Comparison of ENCODE assay signal across 29 cellular contexts in genomic region chr19:10789876-10790275, GRCh38. TPM values are rescaled to one million over a fixed set of nuclear protein-coding genes. Genes with fewer than 3 reads are reported as not detected.
DNase-seq lines count a peak whose midpoint lies in the region; ATAC-seq, FAIRE-seq and TF ChIP-seq lines count a peak whose summit lies in the region.
"Had no signal": no experiment of that assay in that cellular context is flagged by ENCODE, and none has a peak within 500 bp of the region (broad histone marks: within the 10 kb centered on the region; RNA-seq: fewer than 3 reads in every experiment).

No MANE protein-coding gene starts in this region.

- peaks cover 30% of the 10 kb centered on the region for H3K36me3 Mint-ChIP-seq in mesothelial cell of epicardium

- H3K36me3 ChIP-seq in neutrophil (peaks cover 90% of the 10 kb centered on the region), small intestine (ENCODE audit: control insufficient read depth in 2 of 2, insufficient read depth in 2 of 2, low read length in 2 of 2) (peaks cover 23 to 24% of the 10 kb centered on the region in 2 donors)

- H3K27ac ChIP-seq in RWPE1: peak overlapping the region; percentile 7; the same call in 1 of the 2 replicates
- H3K27ac ChIP-seq in neutrophil: peak overlapping the region; percentile 14
- H3K27ac ChIP-seq in small intestine (ENCODE audit: low read depth in 1 of 2, low read length in 1 of 2): no peak overlapping the region
- H3K27ac ChIP-seq: BLaER1 had no signal

- no peak for FAIRE-seq in small intestine (lab: Jason Lieb, UNC)
- FAIRE-seq: A204.1, GM12878, GM19239 had no signal

- H3K4me3 ChIP-seq in neutrophil (ENCODE audit: low read depth in 1 of 2, low read length in 1 of 2) (no peak overlapping the region), small intestine (ENCODE audit: low read depth in 1 of 2, low read length in 2 of 2) (no peak overlapping the region)
- H3K4me3 ChIP-seq: BLaER1, GM12878 had no signal

- WGBS in small intestine, 3 donors: 39 to 76% (median 50%) methylated on average over 10 of the region's 10 CpGs

- H3K27ac Mint-ChIP-seq in mesothelial cell of epicardium: no peak overlapping the region

- TF ChIP-seq CTCF in RWPE1 (conservative IDR thresholded peaks at IDR 0.05; ENCODE audit: low read depth): no peak
- TF ChIP-seq CTCF in neutrophil (IDR thresholded peaks at IDR 0.05): no peak
- no peak for TF ChIP-seq CTCF in mesothelial cell of epicardium (IDR thresholded peaks at IDR 0.05; ENCODE audit: unreplicated experiment)

- no peaks in the 10 kb centered on the region for H3K4me1 Mint-ChIP-seq in mesothelial cell of epicardium
- H3K4me1 Mint-ChIP-seq: CD4-positive, CD25-positive, alpha-beta regulatory T cell had no signal

- H3K27me3 Mint-ChIP-seq in mesothelial cell of epicardium (ENCODE audit: low read depth): no peaks in the 10 kb centered on the region
- H3K27me3 Mint-ChIP-seq: CD4-positive, alpha-beta memory T cell; CD4-positive, CD25-positive, alpha-beta regulatory T cell; CD8-positive, alpha-beta memory T cell had no signal

- DNase-seq in RWPE1 (ENCODE audit: low spot score): no peak
- peak; percentile 73 for DNase-seq in small intestine
- no peak for DNase-seq in mesothelial cell of epicardium (ENCODE audit: low spot score in 2 of 2, unreplicated experiment in 2 of 2)
- DNase-seq in activated gamma-delta T cell treated with Interleukin-2 at 50 U/mL for 16 hours: no peak
- DNase-seq: 8988T; ACHN; BE2C; C1 segment of cervical spinal cord; CD4-positive, alpha-beta memory T cell; CD4-positive, CD25-positive, alpha-beta regulatory T cell; CD8-positive, alpha-beta memory T cell; COR-L47; DMS 273 treated with DMSO at 0.1 percent for 48 hours; DMS153; DMS53; DMS79; DND-41; EL; GDM1 had no signal

- no peak for ATAC-seq in HG03354 (IDR thresholded peaks at IDR 0.05; ENCODE audit: poor library complexity, severe bottlenecking, unreplicated experiment)
- ATAC-seq: GM12878 had no signal

- H3K4me3 Mint-ChIP-seq in mesothelial cell of epicardium: no peak overlapping the region
- H3K4me3 Mint-ChIP-seq: CD14-positive monocyte; CD4-positive, alpha-beta memory T cell; CD8-positive, alpha-beta memory T cell had no signal

- H3K9me3 ChIP-seq in neutrophil: no peaks in the 10 kb centered on the region
- no peaks in the 10 kb centered on the region for H3K9me3 ChIP-seq in small intestine (ENCODE audit: control insufficient read depth, low read depth)
- H3K9me3 ChIP-seq: BE2C, BLaER1 had no signal

- H3K9me3 Mint-ChIP-seq in mesothelial cell of epicardium: no peaks in the 10 kb centered on the region
- H3K9me3 Mint-ChIP-seq: CD4-positive, CD25-positive, alpha-beta regulatory T cell; CD8-positive, alpha-beta memory T cell had no signal

- CTCF ChIA-PET in RWPE1 (lab: Yijun Ruan, JAX): no interaction called here

- peaks cover under 1 to 6% of the 10 kb centered on the region in 2 experiments for H3K4me1 ChIP-seq in neutrophil (ENCODE audit: control insufficient read depth in 1 of 2, insufficient read depth in 1 of 2, low read depth in 1 of 2, low read length in 1 of 2)
- no peaks in the 10 kb centered on the region for H3K4me1 ChIP-seq in small intestine (ENCODE audit: control insufficient read depth in 2 of 2, insufficient read depth in 1 of 2, low read depth in 1 of 2, low read length in 1 of 2)
- H3K4me1 ChIP-seq: BE2C had no signal

- POLR2A ChIA-PET in RWPE1 (lab: Yijun Ruan, JAX; ENCODE audit: low non-redundant PET): no interaction called here

- H3K27me3 ChIP-seq in neutrophil (no peaks in the 10 kb centered on the region), small intestine (ENCODE audit: control insufficient read depth in 2 of 2, insufficient read depth in 2 of 2, low read length in 2 of 2) (no peaks in the 10 kb centered on the region)
- H3K27me3 ChIP-seq: BE2C, BLaER1 had no signal

RNA-seq across cellular contexts. Expression of gene TMED1, which starts 46.1 kb away (rescaled TPM):
- 10 to 100 TPM; 21.0 to 29.0 (median 22.2) TPM for polyA plus RNA-seq in small intestine
- total RNA-seq in mesothelial cell of epicardium: 30.0 to 35.0 TPM (median 30.9 TPM) in 3 replicates

RNA-seq across cellular contexts. Expression of gene C19orf38, which starts 58.3 kb away (rescaled TPM):
- 1 to 10 TPM; 1.1 to 2.2 (median 1.4) TPM for polyA plus RNA-seq in small intestine
- 2.0 to 2.5 TPM (median 2.3 TPM) in 3 replicates for total RNA-seq in mesothelial cell of epicardium
- total RNA-seq: A673, Daoy, G401 had no signal
- polyA plus RNA-seq: CD8-positive, alpha-beta memory T cell had no signal

Comparison
In these comparisons a context has a peak if more than half of its experiments do, and no peak if none do; other contexts are left out.
1. H3K27ac ChIP-seq: peak in RWPE1 (single experiment) and neutrophil (single experiment); none in small intestine (0 of 2).